9 cellular contexts compared by ENCODE assay signal in genomic region chr2:96157649-96158553, GRCh38. TPM values are rescaled to one million over a fixed set of nuclear protein-coding genes. Genes with fewer than 3 reads are reported as not detected.
DNase-seq lines count a peak whose midpoint lies in the region; ATAC-seq and TF ChIP-seq lines count a peak whose summit lies in the region.
"Had no signal": no experiment of that assay in that cellular context is flagged by ENCODE, and none has a peak within 500 bp of the region (broad histone marks: within the 10 kb centered on the region; RNA-seq: fewer than 3 reads in every experiment).

No MANE protein-coding gene starts in this region.

- WGBS in sigmoid colon, 2 donors, result 58 to 76% methylated on average over 19 of the region's 19 CpGs
- 59 to 67% methylated on average over 3 to 4 of the region's 19 CpGs for WGBS in gastroesophageal sphincter (ENCODE audit: low coverage in 1 of 2), 2 donors

- no peaks in the 10 kb centered on the region; the same call in 1 of the 2 replicates for H4K20me1 ChIP-seq in DND-41 (ENCODE audit: insufficient read depth, low read length)
- no peaks in the 10 kb centered on the region for H4K20me1 ChIP-seq in Karpas-422 (ENCODE audit: insufficient read depth, low read depth, low read length)

- peaks cover 16% of the 10 kb centered on the region for H3K4me1 ChIP-seq in DND-41 (ENCODE audit: insufficient read depth, low read length)
- H3K4me1 ChIP-seq in Karpas-422 (ENCODE audit: low read length), result peaks cover 39% of the 10 kb centered on the region
- no peaks in the 10 kb centered on the region for H3K4me1 ChIP-seq in sigmoid colon
- no peaks in the 10 kb centered on the region for H3K4me1 ChIP-seq in colonic mucosa
- H3K4me1 ChIP-seq in gastroesophageal sphincter, result no peaks in the 10 kb centered on the region
- H3K4me1 ChIP-seq: psoas muscle had no signal

- DNase-seq in DND-41 (no peak), Karpas-422 (peak; percentile 61), activated T-helper 1 cell treated with Interleukin-2 at 50 U/mL for 16 hours (ENCODE audit: low read depth) (peak; percentile 69), sigmoid colon (peak; percentile 50), anterior cingulate cortex (lab: John Stamatoyannopoulos, UW) (no peak), colonic mucosa (no peak)

- no peak overlapping the region for H3K9ac ChIP-seq in DND-41 (ENCODE audit: low read depth, low read length)
- H3K9ac ChIP-seq in Karpas-422 (ENCODE audit: low read length), result peak overlapping the region; percentile 29
- H3K9ac ChIP-seq in colonic mucosa (ENCODE audit: low read depth in 2 of 2, low read length in 2 of 2), result no peak overlapping the region

- H3K4me2 ChIP-seq in DND-41 (ENCODE audit: insufficient read depth, low read length), result no peak overlapping the region
- H3K4me2 ChIP-seq in Karpas-422 (ENCODE audit: low read depth, low read length, poor library complexity, severe bottlenecking), result peak overlapping the region; percentile 30

- intact Hi-C loops in sigmoid colon (cut with DNase I) (no loop called here), colonic mucosa (cut with DNase I) (no loop called here)

- ATAC-seq in DND-41 (ENCODE audit: insufficient read depth, low read depth) (peak; percentile 11; the same call in 1 of the 3 replicates), GM21529 (IDR thresholded peaks at IDR 0.05; ENCODE audit: unreplicated experiment) (peak; percentile 65), gastroesophageal sphincter (no peak)
- ATAC-seq: psoas muscle had no signal

- H3K4me3 ChIP-seq in DND-41 (ENCODE audit: low read depth in 1 of 2, low read length in 2 of 2) (no peak overlapping the region), Karpas-422 (ENCODE audit: low read length) (peak overlapping the region; percentile 36; the same call in 1 of the 2 replicates), sigmoid colon (no peak overlapping the region), colonic mucosa (no peak overlapping the region), gastroesophageal sphincter (no peak overlapping the region)
- H3K4me3 ChIP-seq: psoas muscle had no signal

- no peak for TF ChIP-seq CTCF in DND-41 (IDR thresholded peaks at IDR 0.05; ENCODE audit: borderline replicate concordance, extremely low read depth, low read length, poor library complexity, severe bottlenecking)
- no peak for TF ChIP-seq CTCF in sigmoid colon (IDR thresholded peaks at IDR 0.05)
- no peak for TF ChIP-seq CTCF in colonic mucosa (IDR thresholded peaks at IDR 0.05)
- no peak for TF ChIP-seq CTCF in gastroesophageal sphincter (IDR thresholded peaks at IDR 0.05)

- no peak for TF ChIP-seq POLR2A in sigmoid colon (IDR thresholded peaks at IDR 0.05)
- TF ChIP-seq POLR2A in gastroesophageal sphincter (IDR thresholded peaks at IDR 0.05), result no peak

- H3K79me2 ChIP-seq in DND-41 (ENCODE audit: insufficient read depth, low read length) (no peaks in the 10 kb centered on the region), Karpas-422 (ENCODE audit: low read length) (no peaks in the 10 kb centered on the region)

- H2AFZ ChIP-seq in DND-41 (ENCODE audit: low read depth, low read length) (no peak overlapping the region), Karpas-422 (ENCODE audit: low read length) (no peak overlapping the region)

- no peaks in the 10 kb centered on the region for H3K9me3 ChIP-seq in DND-41 (ENCODE audit: insufficient read depth, low read length, severe bottlenecking)
- no peaks in the 10 kb centered on the region for H3K9me3 ChIP-seq in Karpas-422 (ENCODE audit: low read length)
- no peaks in the 10 kb centered on the region for H3K9me3 ChIP-seq in sigmoid colon
- no peaks in the 10 kb centered on the region for H3K9me3 ChIP-seq in colonic mucosa
- no peaks in the 10 kb centered on the region for H3K9me3 ChIP-seq in gastroesophageal sphincter
- H3K9me3 ChIP-seq: psoas muscle had no signal

- H3K36me3 ChIP-seq in DND-41 (ENCODE audit: insufficient read depth, low read length), result no peaks in the 10 kb centered on the region
- H3K36me3 ChIP-seq in Karpas-422 (ENCODE audit: insufficient read depth, low read length), result no peaks in the 10 kb centered on the region
- no peaks in the 10 kb centered on the region for H3K36me3 ChIP-seq in sigmoid colon
- H3K36me3 ChIP-seq in colonic mucosa, result no peaks in the 10 kb centered on the region
- no peaks in the 10 kb centered on the region for H3K36me3 ChIP-seq in gastroesophageal sphincter

- H3K27me3 ChIP-seq in DND-41 (ENCODE audit: insufficient read depth, low read length, poor library complexity), result no peaks in the 10 kb centered on the region
- H3K27me3 ChIP-seq in Karpas-422 (ENCODE audit: low read length), result peaks cover 3% of the 10 kb centered on the region; the same call in 1 of the 2 replicates
- peaks cover 0 to 7% (median 0%) of the 10 kb centered on the region in 3 donors for H3K27me3 ChIP-seq in sigmoid colon
- no peaks in the 10 kb centered on the region for H3K27me3 ChIP-seq in colonic mucosa
- H3K27me3 ChIP-seq in gastroesophageal sphincter, result peaks cover 10% of the 10 kb centered on the region

- H3K9me2 ChIP-seq in Karpas-422 (replicated peaks; ENCODE audit: insufficient read depth, low read length), result no peaks in the 10 kb centered on the region

- no peak overlapping the region for H3K27ac ChIP-seq in DND-41 (ENCODE audit: low read length)
- H3K27ac ChIP-seq in Karpas-422 (ENCODE audit: low read length), result no peak overlapping the region
- no peak overlapping the region for H3K27ac ChIP-seq in sigmoid colon
- no peak overlapping the region for H3K27ac ChIP-seq in colonic mucosa
- H3K27ac ChIP-seq in gastroesophageal sphincter, result no peak overlapping the region
- H3K27ac ChIP-seq: psoas muscle had no signal

- TF ChIP-seq EP300 in sigmoid colon (IDR thresholded peaks at IDR 0.05) (no peak), gastroesophageal sphincter (IDR thresholded peaks at IDR 0.05) (no peak)

RNA-seq across cellular contexts. Expression of gene DUSP2, which starts 12.7 kb away (rescaled TPM):
- 25.1 and 45.2 TPM in 2 replicates for total RNA-seq in Karpas-422 (2014; rRNA removed; shearing (Covaris generic); ENCODE audit: low replicate concordance)
- total RNA-seq in sigmoid colon, result 1 to 10 TPM in 3 of 4 donors, not detected in 1; 2.5 to 6.7 (median 3.0) TPM
- polyA plus RNA-seq in sigmoid colon, result 10 to 100 TPM in 1 of 3 donors, 1 to 10 TPM in 2; 1.2 to 17.4 (median 1.2) TPM
- 1 to 10 TPM; 1.6 to 5.1 TPM for total RNA-seq in colonic mucosa
- 1 to 10 TPM in 1 of 4 donors, under 1 TPM in 2, not detected in 1; 0.23 to 5.4 (median 0.40) TPM for total RNA-seq in gastroesophageal sphincter

RNA-seq across cellular contexts. Expression of gene ASTL, which starts 19.6 kb away (rescaled TPM):
- total RNA-seq in Karpas-422 (2014; rRNA removed; shearing (Covaris generic); ENCODE audit: low replicate concordance), result not detected in 2 replicates
- total RNA-seq in sigmoid colon (not detected), colonic mucosa (under 1 TPM in 1 of 2 donors, not detected in 1; 0.82 TPM), gastroesophageal sphincter (not detected)
- under 1 TPM in 1 of 3 donors, not detected in 2; 0.36 TPM for polyA plus RNA-seq in sigmoid colon
- total RNA-seq: psoas muscle had no signal

RNA-seq across cellular contexts. Expression of gene ADRA2B, which starts 41.5 kb away (rescaled TPM):
- total RNA-seq in Karpas-422 (2014; rRNA removed; shearing (Covaris generic); ENCODE audit: low replicate concordance), result not detected in 2 replicates
- total RNA-seq in sigmoid colon (1 to 10 TPM in 2 of 4 donors, under 1 TPM in 2; 0.49 to 1.4 (median 0.83) TPM), colonic mucosa (under 1 TPM; 0.54 to 0.90 TPM), gastroesophageal sphincter (1 to 10 TPM; 1.3 to 4.9 (median 2.1) TPM)
- polyA plus RNA-seq in sigmoid colon, result under 1 TPM in 2 of 3 donors, not detected in 1; under 0.01 to 0.54 TPM

RNA-seq across cellular contexts. Expression of gene STARD7, which starts 50.7 kb away (rescaled TPM):
- 140 and 167 TPM in 2 replicates for total RNA-seq in Karpas-422 (2014; rRNA removed; shearing (Covaris generic); ENCODE audit: low replicate concordance)
- total RNA-seq in sigmoid colon, result 10 to 100 TPM; 50.4 to 88.5 (median 73.1) TPM
- 10 to 100 TPM; 39.6 to 74.6 (median 40.5) TPM for polyA plus RNA-seq in sigmoid colon
- 100 to 1,000 TPM; 102 to 179 TPM for total RNA-seq in colonic mucosa
- 100 to 1,000 TPM in 3 of 4 donors, 10 to 100 TPM in 1; 93.4 to 122 (median 107) TPM for total RNA-seq in gastroesophageal sphincter

Comparison
In these comparisons a context has a peak if more than half of its experiments do, and no peak if none do; other contexts are left out.
1. DNase-seq: peak in Karpas-422 (single experiment), activated T-helper 1 cell treated with Interleukin-2 at 50 U/mL for 16 hours (single experiment) and sigmoid colon (single experiment); none in DND-41 (single experiment), anterior cingulate cortex (0 of 58) and colonic mucosa (single experiment).